In the genomic region with DNA sequence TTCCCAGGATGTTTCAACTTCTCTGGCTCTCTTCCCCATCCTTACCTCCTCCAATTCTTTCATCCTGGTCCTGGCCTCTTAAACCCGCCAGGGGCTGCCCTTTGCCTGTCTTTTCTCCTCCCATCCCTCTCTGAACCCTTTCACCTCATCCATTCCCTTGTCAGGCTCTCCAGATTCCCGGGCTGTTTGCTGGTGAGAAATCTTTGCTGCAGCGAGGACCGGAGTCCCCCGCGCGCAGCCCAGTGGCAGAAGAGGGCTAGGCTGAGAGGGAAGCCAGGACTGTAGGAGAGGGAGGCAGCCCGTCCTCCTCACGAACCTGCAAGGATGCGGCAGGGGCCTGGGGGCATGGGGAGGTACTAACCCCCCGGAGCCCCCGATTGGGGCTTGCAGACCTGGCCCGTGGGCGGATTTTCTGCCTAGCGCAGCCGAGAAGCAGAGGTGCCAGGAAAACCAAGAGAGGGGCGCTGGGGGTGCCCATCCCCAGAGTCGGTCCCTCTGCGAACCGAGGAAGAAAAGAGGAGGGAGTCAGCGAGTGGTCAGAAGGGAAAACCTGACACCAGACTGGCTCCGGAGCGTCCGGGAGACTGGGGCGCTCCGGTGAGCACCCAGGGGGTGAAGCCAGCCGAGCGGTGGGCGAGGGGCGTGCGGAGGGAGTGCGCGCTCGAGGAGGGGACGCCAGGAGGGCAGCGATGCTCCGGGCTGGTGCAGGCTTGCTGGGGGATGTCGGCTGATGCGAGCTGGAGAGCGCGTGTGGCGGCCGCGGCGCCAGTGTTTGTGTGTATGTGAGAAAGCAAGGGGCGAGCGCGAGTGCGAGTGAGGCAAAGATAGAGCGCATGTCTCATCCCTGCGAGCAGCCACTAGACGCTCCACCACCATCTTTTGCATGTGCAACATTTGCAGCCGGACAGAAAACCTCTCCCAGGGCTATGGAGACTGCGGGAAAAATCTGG, we compare ENCODE assay signal across 8 cellular contexts. TPM values are rescaled to one million over a fixed set of nuclear protein-coding genes. Genes with fewer than 3 reads are reported as not detected.
A peak's percentile ranks its signal among the peaks of the same experiment; 100 is the strongest.
DNase-seq lines count a peak whose midpoint lies in the region; ATAC-seq and TF ChIP-seq lines count a peak whose summit lies in the region.
"Had no signal": no experiment of that assay in that cellular context is flagged by ENCODE, and none has a peak within 500 bp of the region (broad histone marks: within the 10 kb centered on the region; RNA-seq: fewer than 3 reads in every experiment).

A gene (plus strand): TSS at position 242 of the 950 bp plus-strand sequence. CDS start 925 bp downstream, outside the sequence.

- H3K9me3 Mint-ChIP-seq in GM23338, result no peaks in the 10 kb centered on the region
- peaks cover 2 to 4% of the 10 kb centered on the region in 2 donors for H3K9me3 Mint-ChIP-seq in stimulated activated naive B cell treated with anti-CD40 and anti-IgM and Interleukin-4, amounts not matched to agents 10 μg/mL and 1 μg/mL and 100 μg/mL, for 72 hours
- H3K9me3 Mint-ChIP-seq: T-helper 1 cell treated with Interleukin-12 subunit alpha and Interleukin-12 subunit beta and Interleukin-4 antibody, amounts not matched to agents 30 μg/mL and 1 μg/mL, for 36 hours had no signal

- DNase-seq in GM23338 (ENCODE audit: low spot score) (peak; percentile 74), NCI-H524 treated with DMSO at 0.1 percent for 48 hours (lab: John Stamatoyannopoulos, UW) (peak; percentile 71), choroid plexus epithelial cell (ENCODE audit: low read depth) (peak; percentile 56), kidney glomerular epithelial cell (lab: John Stamatoyannopoulos, UW) (peak; percentile 20), A172 (ENCODE audit: low spot score) (no peak), LoVo (ENCODE audit: low spot score) (no peak)
- DNase-seq in stimulated activated naive B cell treated with anti-CD40 and anti-IgM and Interleukin-4, amounts not matched to agents 10 μg/mL and 1 μg/mL and 100 μg/mL, for 72 hours, result no peak

- peaks cover 6% of the 10 kb centered on the region; the same call in 2 of the 3 replicates for H3K36me3 Mint-ChIP-seq in GM23338 (ENCODE audit: low read depth)
- H3K36me3 Mint-ChIP-seq in stimulated activated naive B cell treated with anti-CD40 and anti-IgM and Interleukin-4, amounts not matched to agents 10 μg/mL and 1 μg/mL and 100 μg/mL, for 72 hours, result no peaks in the 10 kb centered on the region

- H3F3A ChIP-seq in GM23338 (replicated peaks; ENCODE audit: low read depth), result no peaks in the 10 kb centered on the region

- peak within 1 kb of the TSS; percentile 43 for H2AFZ ChIP-seq in GM23338

- H3K27ac ChIP-seq in GM23338 (ENCODE audit: low read depth), result no peak within 1 kb of the TSS

- H3K79me2 ChIP-seq in GM23338 (replicated peaks; ENCODE audit: insufficient read depth), result peaks cover 16% of the 10 kb centered on the region

- H3K9me2 ChIP-seq in GM23338 (ENCODE audit: insufficient read depth), result no peaks in the 10 kb centered on the region

- peak; percentile 85 for ATAC-seq in GM23338
- ATAC-seq in stimulated activated naive B cell treated with anti-CD40 and anti-IgM and Interleukin-4, amounts not matched to agents 10 μg/mL and 1 μg/mL and 100 μg/mL, for 72 hours (replicated peaks), result peak; percentile 36 to 47

- no peaks in the 10 kb centered on the region for H4K20me1 ChIP-seq in GM23338 (replicated peaks; ENCODE audit: insufficient read depth)

- peak within 1 kb of the TSS; percentile 80 for H3K27ac Mint-ChIP-seq in GM23338
- no peak within 1 kb of the TSS for H3K27ac Mint-ChIP-seq in stimulated activated naive B cell treated with anti-CD40 and anti-IgM and Interleukin-4, amounts not matched to agents 10 μg/mL and 1 μg/mL and 100 μg/mL, for 72 hours
- H3K27ac Mint-ChIP-seq: T-helper 1 cell treated with Interleukin-12 subunit alpha and Interleukin-12 subunit beta and Interleukin-4 antibody, amounts not matched to agents 30 μg/mL and 1 μg/mL, for 36 hours had no signal

- TF ChIP-seq CTCF in GM23338 (conservative IDR thresholded peaks at IDR 0.05; ENCODE audit: low read depth in 2 of 2), result 0 out of 4 replicates have a peak, but pooled peaks of 1 of the 2 experiments have one; percentile 5
- TF ChIP-seq CTCF in choroid plexus epithelial cell (conservative IDR thresholded peaks at IDR 0.05; ENCODE audit: low read depth, low read length), result no peak

- no peaks in the 10 kb centered on the region for H3K36me3 ChIP-seq in GM23338 (ENCODE audit: insufficient read depth)

- H3K27me3 Mint-ChIP-seq in GM23338 (ENCODE audit: insufficient read depth, low read depth, poor library complexity), result peaks cover 17% of the 10 kb centered on the region
- peaks cover 37 to 42% of the 10 kb centered on the region in 2 donors for H3K27me3 Mint-ChIP-seq in stimulated activated naive B cell treated with anti-CD40 and anti-IgM and Interleukin-4, amounts not matched to agents 10 μg/mL and 1 μg/mL and 100 μg/mL, for 72 hours

- H3K4me1 ChIP-seq in GM23338 (ENCODE audit: insufficient read depth), result peaks cover 29% of the 10 kb centered on the region

- peak within 1 kb of the TSS; percentile 84 for H3K4me2 ChIP-seq in GM23338

- H3K4me1 Mint-ChIP-seq in GM23338, result peaks cover 21% of the 10 kb centered on the region; the same call in 2 of the 3 replicates
- H3K4me1 Mint-ChIP-seq in stimulated activated naive B cell treated with anti-CD40 and anti-IgM and Interleukin-4, amounts not matched to agents 10 μg/mL and 1 μg/mL and 100 μg/mL, for 72 hours, result peaks cover 12 to 17% of the 10 kb centered on the region in 2 donors

- peak within 1 kb of the TSS; percentile 73 for H3K4me3 ChIP-seq in GM23338
- H3K4me3 ChIP-seq in choroid plexus epithelial cell (ENCODE audit: low read depth, low read length), result peak within 1 kb of the TSS; percentile 56

- peaks cover 13% of the 10 kb centered on the region; the same call in 1 of the 2 replicates for H3K27me3 ChIP-seq in GM23338 (ENCODE audit: insufficient read depth)

- H3K4me3 Mint-ChIP-seq in GM23338, result peak within 1 kb of the TSS; percentile 84
- H3K4me3 Mint-ChIP-seq in stimulated activated naive B cell treated with anti-CD40 and anti-IgM and Interleukin-4, amounts not matched to agents 10 μg/mL and 1 μg/mL and 100 μg/mL, for 72 hours, result peak within 1 kb of the TSS; percentile 10 to 68
- H3K4me3 Mint-ChIP-seq: T-helper 1 cell treated with Interleukin-12 subunit alpha and Interleukin-12 subunit beta and Interleukin-4 antibody, amounts not matched to agents 30 μg/mL and 1 μg/mL, for 36 hours had no signal

TF ChIP-seq in GM23338, 12 proteins besides CTCF, POLR2A, EP300 and RAD21:
- no peak for TF ChIP-seq CREB1 (CRISPR knock-in tag; IDR thresholded peaks at IDR 0.05; ENCODE audit: low read depth)
- TF ChIP-seq EZH2phosphoT487 (IDR thresholded peaks at IDR 0.05; ENCODE audit: unreplicated experiment), result no peak
- TF ChIP-seq, protein P1, sequence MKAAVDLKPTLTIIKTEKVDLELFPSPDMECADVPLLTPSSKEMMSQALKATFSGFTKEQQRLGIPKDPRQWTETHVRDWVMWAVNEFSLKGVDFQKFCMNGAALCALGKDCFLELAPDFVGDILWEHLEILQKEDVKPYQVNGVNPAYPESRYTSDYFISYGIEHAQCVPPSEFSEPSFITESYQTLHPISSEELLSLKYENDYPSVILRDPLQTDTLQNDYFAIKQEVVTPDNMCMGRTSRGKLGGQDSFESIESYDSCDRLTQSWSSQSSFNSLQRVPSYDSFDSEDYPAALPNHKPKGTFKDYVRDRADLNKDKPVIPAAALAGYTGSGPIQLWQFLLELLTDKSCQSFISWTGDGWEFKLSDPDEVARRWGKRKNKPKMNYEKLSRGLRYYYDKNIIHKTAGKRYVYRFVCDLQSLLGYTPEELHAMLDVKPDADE (IDR thresholded peaks at IDR 0.05), result no peak
- TF ChIP-seq, protein P2, sequence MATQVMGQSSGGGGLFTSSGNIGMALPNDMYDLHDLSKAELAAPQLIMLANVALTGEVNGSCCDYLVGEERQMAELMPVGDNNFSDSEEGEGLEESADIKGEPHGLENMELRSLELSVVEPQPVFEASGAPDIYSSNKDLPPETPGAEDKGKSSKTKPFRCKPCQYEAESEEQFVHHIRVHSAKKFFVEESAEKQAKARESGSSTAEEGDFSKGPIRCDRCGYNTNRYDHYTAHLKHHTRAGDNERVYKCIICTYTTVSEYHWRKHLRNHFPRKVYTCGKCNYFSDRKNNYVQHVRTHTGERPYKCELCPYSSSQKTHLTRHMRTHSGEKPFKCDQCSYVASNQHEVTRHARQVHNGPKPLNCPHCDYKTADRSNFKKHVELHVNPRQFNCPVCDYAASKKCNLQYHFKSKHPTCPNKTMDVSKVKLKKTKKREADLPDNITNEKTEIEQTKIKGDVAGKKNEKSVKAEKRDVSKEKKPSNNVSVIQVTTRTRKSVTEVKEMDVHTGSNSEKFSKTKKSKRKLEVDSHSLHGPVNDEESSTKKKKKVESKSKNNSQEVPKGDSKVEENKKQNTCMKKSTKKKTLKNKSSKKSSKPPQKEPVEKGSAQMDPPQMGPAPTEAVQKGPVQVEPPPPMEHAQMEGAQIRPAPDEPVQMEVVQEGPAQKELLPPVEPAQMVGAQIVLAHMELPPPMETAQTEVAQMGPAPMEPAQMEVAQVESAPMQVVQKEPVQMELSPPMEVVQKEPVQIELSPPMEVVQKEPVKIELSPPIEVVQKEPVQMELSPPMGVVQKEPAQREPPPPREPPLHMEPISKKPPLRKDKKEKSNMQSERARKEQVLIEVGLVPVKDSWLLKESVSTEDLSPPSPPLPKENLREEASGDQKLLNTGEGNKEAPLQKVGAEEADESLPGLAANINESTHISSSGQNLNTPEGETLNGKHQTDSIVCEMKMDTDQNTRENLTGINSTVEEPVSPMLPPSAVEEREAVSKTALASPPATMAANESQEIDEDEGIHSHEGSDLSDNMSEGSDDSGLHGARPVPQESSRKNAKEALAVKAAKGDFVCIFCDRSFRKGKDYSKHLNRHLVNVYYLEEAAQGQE (IDR thresholded peaks at IDR 0.05; ENCODE audit: unreplicated experiment), result no peak
- no peak; the same call in none of the 2 replicates for TF ChIP-seq POLR2AphosphoS5 (IDR thresholded peaks at IDR 0.05; ENCODE audit: low read depth)
- no peak for TF ChIP-seq JUNB (IDR thresholded peaks at IDR 0.05; ENCODE audit: unreplicated experiment)
- no peak for TF ChIP-seq EZH2 (IDR thresholded peaks at IDR 0.05; ENCODE audit: low read depth, unreplicated experiment)

RNA-seq across cellular contexts. Expression of the gene that starts here (rescaled TPM):
- total RNA-seq in GM23338 (2014; rRNA removed; shearing (Covaris generic)), result 45.5 and 71.1 TPM in 2 replicates
- polyA plus RNA-seq in GM23338 (2016; fragmentation: Nextera tagmentation; extraction: Ambion mirVana), result 13.5 and 17.8 TPM in 2 replicates
- total RNA-seq in A172 (2014; rRNA removed; shearing (Covaris generic)), result 0.05 TPM in 1 of 2 replicates, not detected in the other

Comparison
In these comparisons a context has a peak if more than half of its experiments do, and no peak if none do; other contexts are left out.
1. RNA of the gene that starts here (total RNA-seq): 45.5 to 71.1 TPM in GM23338; 0.05 TPM in A172; every median in the first group is over 10 times any median in the second.
2. DNase-seq: peak in GM23338 (single experiment), NCI-H524 treated with DMSO at 0.1 percent for 48 hours (single experiment), choroid plexus epithelial cell (single experiment) and kidney glomerular epithelial cell (single experiment); none in stimulated activated naive B cell treated with anti-CD40 and anti-IgM and Interleukin-4, amounts not matched to agents 10 μg/mL and 1 μg/mL and 100 μg/mL, for 72 hours (single experiment), A172 (single experiment) and LoVo (single experiment).